Comparison of ENCODE assay signal across 11 cellular contexts in the genomic region with DNA sequence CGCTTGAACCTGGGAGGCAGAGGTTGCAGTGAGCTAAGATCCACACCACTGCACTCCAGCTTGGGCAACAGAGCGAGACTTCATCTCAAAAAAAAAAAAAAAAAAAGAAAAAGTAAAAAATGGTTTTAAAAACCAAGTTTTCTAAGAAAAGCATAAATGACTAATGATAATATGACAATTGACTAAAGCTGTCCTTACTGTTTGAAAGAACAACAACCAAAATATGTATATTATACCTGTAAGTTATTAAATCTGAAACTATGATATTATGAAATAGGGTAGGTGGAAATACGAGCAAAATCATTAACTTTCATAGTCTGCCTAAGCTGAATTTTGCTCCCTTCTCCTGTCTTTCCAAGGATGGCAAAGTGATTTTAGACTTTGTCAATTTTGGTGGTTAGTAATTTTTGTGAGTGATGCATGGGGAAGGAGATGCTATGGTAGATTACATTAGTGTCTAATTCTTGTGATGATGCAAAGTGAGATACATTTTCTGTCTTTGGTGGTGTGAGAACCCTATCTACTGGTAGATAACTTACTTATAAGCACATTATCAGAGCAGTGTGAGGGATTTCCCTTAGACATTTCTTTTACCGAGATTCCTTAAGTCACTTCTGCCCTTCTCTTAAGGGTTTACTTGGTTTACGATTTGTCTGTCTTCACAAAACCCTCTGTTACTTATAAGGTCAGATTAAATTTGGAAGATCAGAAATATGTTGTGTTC. TPM values are rescaled to one million over a fixed set of nuclear protein-coding genes. Genes with fewer than 3 reads are reported as not detected.
A peak's percentile ranks its signal among the peaks of the same experiment; 100 is the strongest.
DNase-seq lines count a peak whose midpoint lies in the region; ATAC-seq and TF ChIP-seq lines count a peak whose summit lies in the region.
"Had no signal": no experiment of that assay in that cellular context is flagged by ENCODE, and none has a peak within 500 bp of the region (broad histone marks: within the 10 kb centered on the region; RNA-seq: fewer than 3 reads in every experiment).

No MANE protein-coding gene starts in this region.

- H3K27ac Mint-ChIP-seq in activated CD4-positive, alpha-beta T cell treated with anti-CD3 and anti-CD28 coated beads, Interleukin-2, amount 10 ng/mL, durations not matched to agents 7 days and 5 days, result peak overlapping the region; percentile 73
- H3K27ac Mint-ChIP-seq in activated CD8-positive, alpha-beta T cell treated with anti-CD3 and anti-CD28 coated beads for 36 hours, result peak overlapping the region; percentile 93
- peak overlapping the region; percentile 77 to 95 for H3K27ac Mint-ChIP-seq in stimulated activated naive CD8-positive, alpha-beta T cell treated with anti-CD3 and anti-CD28 coated beads, Interleukin-15, amount 100 ng/mL, for 72 hours

- CTCF ChIA-PET in activated CD4-positive, alpha-beta T cell treated with anti-CD3 and anti-CD28 coated beads, Interleukin-2, amount 10 ng/mL, durations not matched to agents 7 days and 5 days (lab: Charles Lee), result interaction anchor here (0.6 to 4.4 kb wide), 8 partner anchors 8 to 84 kb away, joined by 3 to 31 read pairs (median 4); partner anchors contain the start of gene CHD2
- CTCF ChIA-PET in activated CD8-positive, alpha-beta T cell treated with anti-CD3 and anti-CD28 coated beads for 36 hours (lab: Charles Lee), result interaction anchor here (0.9 to 3.6 kb wide), 5 partner anchors 8 to 67 kb away, joined by 3 to 24 read pairs (median 5); partner anchors contain the start of gene CHD2

- intact Hi-C loops in activated CD8-positive, alpha-beta T cell treated with anti-CD3 and anti-CD28 coated beads for 36 hours (cut with micrococcal nuclease), result no loop called here

- POLR2A ChIA-PET in activated CD4-positive, alpha-beta T cell treated with anti-CD3 and anti-CD28 coated beads, Interleukin-2, amount 10 ng/mL, durations not matched to agents 7 days and 5 days (lab: Charles Lee), result interaction anchor here (0.8 to 1.8 kb wide), 5 partner anchors 10 to 57 kb away, joined by 3 to 7 read pairs (median 3); partner anchors contain the start of gene CHD2
- POLR2A ChIA-PET in activated CD8-positive, alpha-beta T cell treated with anti-CD3 and anti-CD28 coated beads for 36 hours (lab: Charles Lee), result interaction anchor here (0.7 to 19.7 kb wide), 10 partner anchors 8 to 80 kb away, joined by 3 to 642 read pairs (median 5); partner anchors contain the start of gene CHD2

- no peaks in the 10 kb centered on the region for H3K9me3 Mint-ChIP-seq in activated CD4-positive, alpha-beta T cell treated with anti-CD3 and anti-CD28 coated beads, Interleukin-2, amount 10 ng/mL, durations not matched to agents 7 days and 5 days
- H3K9me3 Mint-ChIP-seq in activated CD8-positive, alpha-beta T cell treated with anti-CD3 and anti-CD28 coated beads for 36 hours, result peaks cover 6% of the 10 kb centered on the region
- H3K9me3 Mint-ChIP-seq in stimulated activated naive CD8-positive, alpha-beta T cell treated with anti-CD3 and anti-CD28 coated beads, Interleukin-15, amount 100 ng/mL, for 72 hours, result no peaks in the 10 kb centered on the region

- H3K27me3 Mint-ChIP-seq in activated CD4-positive, alpha-beta T cell treated with anti-CD3 and anti-CD28 coated beads, Interleukin-2, amount 10 ng/mL, durations not matched to agents 7 days and 5 days, result no peaks in the 10 kb centered on the region
- H3K27me3 Mint-ChIP-seq in activated CD8-positive, alpha-beta T cell treated with anti-CD3 and anti-CD28 coated beads for 36 hours, result no peaks in the 10 kb centered on the region
- H3K27me3 Mint-ChIP-seq in stimulated activated naive CD8-positive, alpha-beta T cell treated with anti-CD3 and anti-CD28 coated beads, Interleukin-15, amount 100 ng/mL, for 72 hours, result no peaks in the 10 kb centered on the region

- no peak overlapping the region for H3K9ac ChIP-seq in iPS-18a (ENCODE audit: low read length)

- peaks cover 80% of the 10 kb centered on the region for H3K36me3 Mint-ChIP-seq in activated CD4-positive, alpha-beta T cell treated with anti-CD3 and anti-CD28 coated beads, Interleukin-2, amount 10 ng/mL, durations not matched to agents 7 days and 5 days (ENCODE audit: low read depth)
- H3K36me3 Mint-ChIP-seq in activated CD8-positive, alpha-beta T cell treated with anti-CD3 and anti-CD28 coated beads for 36 hours (ENCODE audit: low read depth), result peaks cover 83% of the 10 kb centered on the region

- no peak for DNase-seq in activated CD4-positive, alpha-beta T cell treated with anti-CD3 and anti-CD28 coated beads, Interleukin-2, amount 10 ng/mL, durations not matched to agents 7 days and 5 days
- DNase-seq in activated CD4-positive, alpha-beta T cell treated with anti-CD3 and anti-CD28 coated beads for 4 hours, result no peak
- DNase-seq in activated CD8-positive, alpha-beta T cell treated with anti-CD3 and anti-CD28 coated beads for 36 hours, result no peak
- DNase-seq in stimulated activated naive CD8-positive, alpha-beta T cell treated with anti-CD3 and anti-CD28 coated beads, Interleukin-15, amount 100 ng/mL, for 72 hours, result no peak
- DNase-seq in left lobe of liver (ENCODE audit: low spot score), result no peak
- DNase-seq: KBM-7, left colon, posterior cingulate gyrus had no signal

- H3K4me3 Mint-ChIP-seq in activated CD4-positive, alpha-beta T cell treated with anti-CD3 and anti-CD28 coated beads, Interleukin-2, amount 10 ng/mL, durations not matched to agents 7 days and 5 days, result peak overlapping the region; percentile 58
- peak overlapping the region; percentile 69 for H3K4me3 Mint-ChIP-seq in activated CD8-positive, alpha-beta T cell treated with anti-CD3 and anti-CD28 coated beads for 36 hours
- peak overlapping the region; percentile 74 to 80 for H3K4me3 Mint-ChIP-seq in stimulated activated naive CD8-positive, alpha-beta T cell treated with anti-CD3 and anti-CD28 coated beads, Interleukin-15, amount 100 ng/mL, for 72 hours

- H3K4me1 Mint-ChIP-seq in activated CD4-positive, alpha-beta T cell treated with anti-CD3 and anti-CD28 coated beads, Interleukin-2, amount 10 ng/mL, durations not matched to agents 7 days and 5 days, result peaks cover 71% of the 10 kb centered on the region
- H3K4me1 Mint-ChIP-seq in activated CD8-positive, alpha-beta T cell treated with anti-CD3 and anti-CD28 coated beads for 36 hours (ENCODE audit: low read depth), result peaks cover 64% of the 10 kb centered on the region
- peaks cover 59% of the 10 kb centered on the region for H3K4me1 Mint-ChIP-seq in stimulated activated naive CD8-positive, alpha-beta T cell treated with anti-CD3 and anti-CD28 coated beads, Interleukin-15, amount 100 ng/mL, for 72 hours

- peak overlapping the region; percentile 31 for H3K27ac ChIP-seq in iPS-18a (ENCODE audit: low read length)

- H3K4me3 ChIP-seq in iPS-18a (ENCODE audit: low read length), result no peak overlapping the region

- H3K4me1 ChIP-seq in iPS-18a (ENCODE audit: control insufficient read depth, low read depth, low read length), result peaks cover 10% of the 10 kb centered on the region

- peak; percentile 53 for ATAC-seq in activated CD8-positive, alpha-beta T cell treated with anti-CD3 and anti-CD28 coated beads for 36 hours
- peak; percentile 94 for ATAC-seq in stimulated activated naive CD8-positive, alpha-beta T cell treated with anti-CD3 and anti-CD28 coated beads, Interleukin-15, amount 100 ng/mL, for 72 hours
- ATAC-seq in HG02870 (IDR thresholded peaks at IDR 0.05; ENCODE audit: unreplicated experiment), result no peak
- no peak for ATAC-seq in left lobe of liver
- ATAC-seq in GM21723 (IDR thresholded peaks at IDR 0.05; ENCODE audit: unreplicated experiment), result no peak
- ATAC-seq: left colon had no signal

- no peaks in the 10 kb centered on the region for H3K27me3 ChIP-seq in iPS-18a (ENCODE audit: control insufficient read depth, insufficient read depth, low read length)

- H3K36me3 ChIP-seq in iPS-18a (ENCODE audit: control insufficient read depth, low read depth, low read length), result peaks cover 87% of the 10 kb centered on the region

- H3K9me3 ChIP-seq in iPS-18a (ENCODE audit: control insufficient read depth, low read depth, low read length), result no peaks in the 10 kb centered on the region

- no peak for TF ChIP-seq CTCF in activated CD8-positive, alpha-beta T cell treated with anti-CD3 and anti-CD28 coated beads for 36 hours (IDR thresholded peaks at IDR 0.05)

RNA-seq across cellular contexts. Expression of gene CHD2, which starts 10.6 kb away (rescaled TPM):
- total RNA-seq in activated CD4-positive, alpha-beta T cell treated with anti-CD3 and anti-CD28 coated beads, Interleukin-2, amount 10 ng/mL, durations not matched to agents 7 days and 5 days, result 100 to 1,000 TPM; 129 to 148 TPM
- total RNA-seq in activated CD8-positive, alpha-beta T cell treated with anti-CD3 and anti-CD28 coated beads for 36 hours, result 100 to 1,000 TPM; 124 to 138 TPM
- total RNA-seq in left lobe of liver, result 53.1 TPM

Comparison
In these comparisons a context has a peak if more than half of its experiments do, and no peak if none do; other contexts are left out.
1. ATAC-seq: peak in activated CD8-positive, alpha-beta T cell treated with anti-CD3 and anti-CD28 coated beads for 36 hours (single experiment) and stimulated activated naive CD8-positive, alpha-beta T cell treated with anti-CD3 and anti-CD28 coated beads, Interleukin-15, amount 100 ng/mL, for 72 hours (single experiment); none in HG02870 (single experiment), left lobe of liver (single experiment) and GM21723 (single experiment).
2. Peak in every context shown above with its lines, with median percentiles within 50 percentile points of each other: H3K27ac Mint-ChIP-seq and H3K4me3 Mint-ChIP-seq.